In the genomic region with DNA sequence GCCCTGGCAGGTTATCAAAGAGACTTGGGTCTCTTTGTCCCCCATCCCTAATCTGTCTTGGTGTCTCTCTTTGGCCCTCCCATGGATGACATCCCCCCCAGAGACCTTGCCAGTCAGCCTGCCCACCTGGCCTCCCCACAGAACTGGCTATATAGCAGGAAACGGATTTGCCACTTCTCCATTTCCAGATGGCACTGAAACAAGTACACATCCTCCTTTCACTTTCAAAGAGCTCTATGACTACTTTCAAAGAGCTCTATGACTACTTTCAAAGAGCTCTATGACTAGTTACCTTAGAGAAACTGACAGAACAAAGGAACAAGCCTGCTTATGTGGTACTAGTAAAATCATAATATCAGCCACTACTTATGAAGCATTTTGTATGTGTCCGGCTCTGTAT, we compare ENCODE assay signal across 1 cellular context.
TF ChIP-seq lines count a peak whose summit lies in the region.

No MANE protein-coding gene starts in this region.

TF ChIP-seq in GM12878, 131 proteins besides CTCF, POLR2A, EP300 and RAD21 (continued from another document):
- TF ChIP-seq, protein P1, sequence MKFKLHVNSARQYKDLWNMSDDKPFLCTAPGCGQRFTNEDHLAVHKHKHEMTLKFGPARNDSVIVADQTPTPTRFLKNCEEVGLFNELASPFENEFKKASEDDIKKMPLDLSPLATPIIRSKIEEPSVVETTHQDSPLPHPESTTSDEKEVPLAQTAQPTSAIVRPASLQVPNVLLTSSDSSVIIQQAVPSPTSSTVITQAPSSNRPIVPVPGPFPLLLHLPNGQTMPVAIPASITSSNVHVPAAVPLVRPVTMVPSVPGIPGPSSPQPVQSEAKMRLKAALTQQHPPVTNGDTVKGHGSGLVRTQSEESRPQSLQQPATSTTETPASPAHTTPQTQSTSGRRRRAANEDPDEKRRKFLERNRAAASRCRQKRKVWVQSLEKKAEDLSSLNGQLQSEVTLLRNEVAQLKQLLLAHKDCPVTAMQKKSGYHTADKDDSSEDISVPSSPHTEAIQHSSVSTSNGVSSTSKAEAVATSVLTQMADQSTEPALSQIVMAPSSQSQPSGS (IDR thresholded peaks at IDR 0.05; ENCODE audit: low read length): peak; percentile 77; the same call in 1 of the 2 replicates
- 0 out of 2 replicates have a peak, but pooled peaks have one; percentile 20 for TF ChIP-seq YY1 (IDR thresholded peaks at IDR 0.05; ENCODE audit: low read depth, low read length)
- TF ChIP-seq MEF2B (IDR thresholded peaks at IDR 0.05; ENCODE audit: partially characterized antibody, poor library complexity, severe bottlenecking): peak; percentile 65
- peak; percentile 89; the same call in 1 of the 2 replicates for TF ChIP-seq TCF3 (IDR thresholded peaks at IDR 0.05; ENCODE audit: borderline replicate concordance, insufficient read depth, low read depth, low read length)
- no peak for TF ChIP-seq HDAC6 (IDR thresholded peaks at IDR 0.05; ENCODE audit: unreplicated experiment)
